22 cellular contexts compared by ENCODE assay signal in the genomic region with DNA sequence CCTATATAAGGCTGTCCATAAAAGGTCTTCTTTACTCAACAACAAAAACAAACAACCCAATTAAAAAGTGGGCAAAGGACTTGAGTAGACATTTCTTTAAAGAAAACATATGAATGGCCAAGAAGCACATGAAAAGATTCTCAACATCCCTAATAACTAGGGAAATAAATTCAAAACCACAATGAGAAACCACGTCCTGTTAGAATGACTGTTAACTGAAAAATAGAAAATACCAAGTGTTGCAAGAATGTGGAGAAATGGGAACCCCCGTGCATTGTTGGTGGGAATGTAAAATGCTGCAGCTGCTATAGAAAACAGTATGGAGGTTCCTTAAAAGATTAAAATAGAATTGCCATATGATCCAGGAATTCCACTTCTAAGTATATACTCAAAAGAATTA. TPM values are rescaled to one million over a fixed set of nuclear protein-coding genes. Genes with fewer than 3 reads are reported as not detected.
A peak's percentile ranks its signal among the peaks of the same experiment; 100 is the strongest.
DNase-seq lines count a peak whose midpoint lies in the region; ATAC-seq, FAIRE-seq and TF ChIP-seq lines count a peak whose summit lies in the region.
"Had no signal": no experiment of that assay in that cellular context is flagged by ENCODE, and none has a peak within 500 bp of the region (broad histone marks: within the 10 kb centered on the region; RNA-seq: fewer than 3 reads in every experiment).

No MANE protein-coding gene starts in this region.

- intact Hi-C loops in heart left ventricle (cut with DNase I): no loop called here
- intact Hi-C loops in kidney (cut with DNase I): no loop called here

- H3K9ac ChIP-seq in kidney (ENCODE audit: low read length in 2 of 2): no peak overlapping the region
- H3K9ac ChIP-seq: SK-N-SH had no signal

- TF ChIP-seq POLR2A in NB4 (IDR thresholded peaks at IDR 0.05; ENCODE audit: extremely low read depth, insufficient read length) (no peak), heart left ventricle (IDR thresholded peaks at IDR 0.05) (no peak)

- H3K36me3 ChIP-seq in osteoblast (ENCODE audit: insufficient read depth, low read length): no peaks in the 10 kb centered on the region
- no peaks in the 10 kb centered on the region for H3K36me3 ChIP-seq in heart left ventricle
- no peaks in the 10 kb centered on the region for H3K36me3 ChIP-seq in kidney (ENCODE audit: control insufficient read depth in 1 of 2, insufficient read depth in 2 of 2, low read length in 2 of 2)
- H3K36me3 ChIP-seq: MG63 had no signal

- 82 to 88% (median 84%) methylated on average over 2 of the region's 2 CpGs for WGBS in heart left ventricle, 4 donors

- H3K4me2 ChIP-seq in osteoblast (ENCODE audit: insufficient read depth, low read length): no peak overlapping the region
- H3K4me2 ChIP-seq: GM23338, SK-N-SH had no signal

- no peak for ATAC-seq in heart left ventricle
- no peak for ATAC-seq in HG02623 (IDR thresholded peaks at IDR 0.05; ENCODE audit: unreplicated experiment)
- ATAC-seq: GM23338, HCT116, K562, Panc1 had no signal

- H3K4me1 ChIP-seq in osteoblast (ENCODE audit: insufficient read depth, low read length) (no peaks in the 10 kb centered on the region), heart left ventricle (peaks cover 0 to 11% (median 0%) of the 10 kb centered on the region in 12 donors), kidney (ENCODE audit: control insufficient read depth in 1 of 2, insufficient read depth in 1 of 2, low read depth in 1 of 2, low read length in 2 of 2) (no peaks in the 10 kb centered on the region)

- H3K4me3 ChIP-seq in NB4 (ENCODE audit: low read depth, low read length) (no peak overlapping the region), astrocyte of the cerebellum (ENCODE audit: low read depth, low read length) (no peak overlapping the region), osteoblast (ENCODE audit: insufficient read depth, low read length) (no peak overlapping the region), heart left ventricle (no peak overlapping the region), kidney (ENCODE audit: low read length in 2 of 2) (no peak overlapping the region)
- H3K4me3 ChIP-seq: GM23338, K562, MG63 had no signal

- no peak for TF ChIP-seq CTCF in NB4 (IDR thresholded peaks at IDR 0.05; ENCODE audit: low read depth, low read length)
- no peak for TF ChIP-seq CTCF in astrocyte of the cerebellum (IDR thresholded peaks at IDR 0.05; ENCODE audit: low read depth, low read length, missing control alignments)
- no peak for TF ChIP-seq CTCF in osteoblast (IDR thresholded peaks at IDR 0.05; ENCODE audit: extremely low read depth, low read depth, low read length)
- no peak for TF ChIP-seq CTCF in heart left ventricle (IDR thresholded peaks at IDR 0.05)
- no peak for TF ChIP-seq CTCF in kidney (IDR thresholded peaks at IDR 0.05; ENCODE audit: borderline replicate concordance, extremely low read depth, insufficient read depth)

- no peaks in the 10 kb centered on the region for H3K27me3 ChIP-seq in osteoblast (ENCODE audit: insufficient read depth, low read length)
- no peaks in the 10 kb centered on the region for H3K27me3 ChIP-seq in heart left ventricle
- H3K27me3 ChIP-seq: MG63 had no signal

- H2AFZ ChIP-seq in osteoblast (ENCODE audit: low read length): no peak overlapping the region
- H2AFZ ChIP-seq: GM23338 had no signal

- H3K9me3 ChIP-seq in osteoblast (ENCODE audit: low read depth, low read length) (no peaks in the 10 kb centered on the region), heart left ventricle (peaks cover 0 to 3% (median 0%) of the 10 kb centered on the region in 12 donors), kidney (ENCODE audit: control insufficient read depth in 1 of 2, low read length in 2 of 2) (no peaks in the 10 kb centered on the region)
- H3K9me3 ChIP-seq: MG63, SK-N-SH had no signal

- in situ Hi-C loops in astrocyte of the cerebellum (cut with HindIII; ENCODE audit: low sequenced_read_pairs): no loop called here

- no peak for FAIRE-seq in kidney (lab: Jason Lieb, UNC)
- FAIRE-seq: K562 had no signal

- H3K27ac ChIP-seq in osteoblast (ENCODE audit: low read depth, low read length) (no peak overlapping the region), heart left ventricle (no peak overlapping the region), kidney (ENCODE audit: low read depth in 2 of 2, low read length in 2 of 2) (no peak overlapping the region)

- H3K79me2 ChIP-seq in osteoblast (ENCODE audit: insufficient read depth, low read length): no peaks in the 10 kb centered on the region

- peak; percentile 72 to 79 for DNase-seq in Kasumi-1 (lab: John Stamatoyannopoulos, UW)
- DNase-seq in NB4 (ENCODE audit: low read depth): peak; percentile 4
- peak; percentile 13 for DNase-seq in astrocyte of the cerebellum (ENCODE audit: low read depth)
- peak; percentile 21 for DNase-seq in osteoblast (ENCODE audit: insufficient read length, low spot score, missing footprints)
- DNase-seq in heart left ventricle: no peak
- DNase-seq in kidney: no peak
- DNase-seq: ACHN; Calu3; CD4-positive, alpha-beta T cell; MG63; NCI-H1417 treated with DMSO at 0.1 percent for 48 hours; NCI-H1930; NCI-H2171; NCI-H446 treated with DMSO at 0.1 percent for 48 hours; NK-92 treated with Interleukin-12 subunit alpha and Interleukin-12 subunit beta, amount 100 ng/mL, for 24 hours; SK-N-SH; T-helper 1 cell had no signal

- no peaks in the 10 kb centered on the region for H4K20me1 ChIP-seq in osteoblast (ENCODE audit: insufficient read depth, low read length)

RNA-seq across cellular contexts. Expression of gene NMNAT3, which starts 34.8 kb away (rescaled TPM):
- 0.36 and 0.59 TPM in 2 replicates for total RNA-seq in osteoblast
- total RNA-seq in heart left ventricle: 10 to 100 TPM in 6 of 9 donors, 1 to 10 TPM in 3; 6.5 to 15.4 (median 11.6) TPM
- 1 to 10 TPM; 6.8 to 8.6 TPM for polyA plus RNA-seq in heart left ventricle
- 6.4 TPM for total RNA-seq in kidney
- polyA plus RNA-seq in kidney (ENCODE audit: insufficient read depth, low read depth, low replicate concordance): 13.8 TPM
- polyA plus RNA-seq: SK-N-SH had no signal

Comparison
In these comparisons a context has a peak if more than half of its experiments do, and no peak if none do; other contexts are left out.
1. DNase-seq: peak in Kasumi-1 (2 of 2), NB4 (single experiment), astrocyte of the cerebellum (single experiment) and osteoblast (single experiment); none in heart left ventricle (0 of 5) and kidney (single experiment).